In genomic region chr1:29496701-29497100, GRCh38 we compare ENCODE assay signal across 19 cellular contexts.
"Had no signal": no experiment of that assay in that cellular context is flagged by ENCODE, and none has a peak within 500 bp of the region (broad histone marks: within the 10 kb centered on the region; RNA-seq: fewer than 3 reads in every experiment).

No MANE protein-coding gene starts in this region.

- H3K4me3 Mint-ChIP-seq: dendritic cell treated with granulocyte-macrophage colony-stimulating factor and Interleukin-4, amounts not matched to agents 40 ng/mL and 50 ng/mL, for 4 days; naive thymus-derived CD4-positive, alpha-beta T cell; nephron progenitor cell; stimulated activated memory B cell treated with anti-CD40 and anti-IgM and Interleukin-4, amounts not matched to agents 10 μg/mL and 1 μg/mL and 100 μg/mL, for 72 hours; stimulated activated naive CD8-positive, alpha-beta T cell treated with anti-CD3 and anti-CD28 coated beads, Interleukin-15, Interleukin-2, amounts not matched to agents 100 ng/mL and 50 ng/mL, for 24 hours had no signal

- H3K36me3 Mint-ChIP-seq: stimulated activated memory B cell treated with anti-CD40 and anti-IgM and Interleukin-4, amounts not matched to agents 10 μg/mL and 1 μg/mL and 100 μg/mL, for 72 hours had no signal

- H3K27ac ChIP-seq: hepatocyte, neutrophil, testis, tibial nerve, upper lobe of right lung, vagina had no signal

- H3K27me3 ChIP-seq: hepatocyte, neutrophil, testis, tibial nerve, upper lobe of right lung, vagina had no signal

- DNase-seq: foreskin melanocyte; kidney glomerular epithelial cell; mammary epithelial cell; naive thymus-derived CD4-positive, alpha-beta T cell; nephron progenitor cell; posterior cingulate gyrus; right cardiac atrium; stimulated activated CD4-positive, alpha-beta T cell treated with anti-CD3 and anti-CD28 coated beads, Interleukin-15, amount 100 ng/mL, for 24 hours; stimulated activated CD4-positive, alpha-beta T cell treated with anti-CD3 and anti-CD28 coated beads, Interleukin-1b, Interleukin-23, amount 100 ng/mL, for 48 hours; stimulated activated CD4-positive, alpha-beta T cell treated with anti-CD3 and anti-CD28 coated beads, Interleukin-4, amount 100 ng/mL, for 24 hours; upper lobe of right lung had no signal

- H3K4me1 Mint-ChIP-seq: stimulated activated memory B cell treated with anti-CD40 and anti-IgM and Interleukin-4, amounts not matched to agents 10 μg/mL and 1 μg/mL and 100 μg/mL, for 72 hours had no signal

- H3K4me3 ChIP-seq: hepatocyte, testis, tibial nerve, upper lobe of right lung, vagina had no signal

- H3K27ac Mint-ChIP-seq: dendritic cell treated with granulocyte-macrophage colony-stimulating factor and Interleukin-4, amounts not matched to agents 40 ng/mL and 50 ng/mL, for 4 days; naive thymus-derived CD4-positive, alpha-beta T cell; nephron progenitor cell; stimulated activated memory B cell treated with anti-CD40 and anti-IgM and Interleukin-4, amounts not matched to agents 10 μg/mL and 1 μg/mL and 100 μg/mL, for 72 hours; stimulated activated naive CD8-positive, alpha-beta T cell treated with anti-CD3 and anti-CD28 coated beads, Interleukin-15, Interleukin-2, amounts not matched to agents 100 ng/mL and 50 ng/mL, for 24 hours had no signal

- H3K4me1 ChIP-seq: testis, tibial nerve, upper lobe of right lung, vagina had no signal

- H3K36me3 ChIP-seq: neutrophil, tibial nerve, upper lobe of right lung, vagina had no signal

- H3K9me3 ChIP-seq: neutrophil, testis, upper lobe of right lung, vagina had no signal

- H3K9me3 Mint-ChIP-seq: dendritic cell treated with granulocyte-macrophage colony-stimulating factor and Interleukin-4, amounts not matched to agents 40 ng/mL and 50 ng/mL, for 4 days had no signal
